ENCODE assay signal across 1 cellular context in the genomic region with DNA sequence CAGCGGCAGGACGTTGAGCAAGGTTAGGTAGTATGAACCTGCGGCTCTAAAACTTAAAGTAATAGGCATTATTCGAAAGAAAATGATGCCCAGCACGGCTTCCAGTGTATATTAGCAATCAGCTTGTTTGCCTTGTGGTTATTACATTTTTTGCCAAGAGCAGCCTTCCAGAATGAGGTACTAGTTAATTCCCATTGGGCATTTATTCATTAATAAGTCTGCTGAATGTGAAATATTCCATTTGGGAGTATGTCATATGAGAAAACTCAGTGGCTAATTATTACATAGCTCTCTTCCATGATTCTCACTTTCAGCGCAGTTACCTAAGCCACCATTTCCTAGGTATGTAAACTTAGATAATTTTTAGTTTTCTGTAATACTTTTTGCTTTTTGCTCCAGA.
TF ChIP-seq lines count a peak whose summit lies in the region.

No MANE protein-coding gene starts in this region.

TF ChIP-seq in HepG2, 621 proteins besides CTCF, POLR2A, EP300 and RAD21:
- TF ChIP-seq DMAP1 (CRISPR knock-in tag; IDR thresholded peaks at IDR 0.05) (no peak), ZNF335 (CRISPR knock-in tag; IDR thresholded peaks at IDR 0.05) (no peak), ZSCAN5A (CRISPR knock-in tag; IDR thresholded peaks at IDR 0.05; ENCODE audit: borderline replicate concordance) (no peak), ZBTB42 (CRISPR knock-in tag; IDR thresholded peaks at IDR 0.05) (no peak), FOXJ3 (CRISPR knock-in tag; IDR thresholded peaks at IDR 0.05; ENCODE audit: borderline replicate concordance) (no peak), SRSF1 (optimal IDR thresholded peaks at IDR 0.05; ENCODE audit: low read depth, low read length) (no peak), ZC3H13 (CRISPR knock-in tag; IDR thresholded peaks at IDR 0.05) (no peak), ZNF24 (IDR thresholded peaks at IDR 0.05) (no peak), NFIB (CRISPR knock-in tag; IDR thresholded peaks at IDR 0.05; ENCODE audit: borderline replicate concordance) (no peak), ZNF75D (CRISPR knock-in tag; IDR thresholded peaks at IDR 0.05; ENCODE audit: borderline replicate concordance) (no peak), ZNF510 (CRISPR knock-in tag; IDR thresholded peaks at IDR 0.05; ENCODE audit: low read depth) (no peak)
- TF ChIP-seq, protein P1, sequence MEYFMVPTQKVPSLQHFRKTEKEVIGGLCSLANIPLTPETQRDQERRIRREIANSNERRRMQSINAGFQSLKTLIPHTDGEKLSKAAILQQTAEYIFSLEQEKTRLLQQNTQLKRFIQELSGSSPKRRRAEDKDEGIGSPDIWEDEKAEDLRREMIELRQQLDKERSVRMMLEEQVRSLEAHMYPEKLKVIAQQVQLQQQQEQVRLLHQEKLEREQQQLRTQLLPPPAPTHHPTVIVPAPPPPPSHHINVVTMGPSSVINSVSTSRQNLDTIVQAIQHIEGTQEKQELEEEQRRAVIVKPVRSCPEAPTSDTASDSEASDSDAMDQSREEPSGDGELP (IDR thresholded peaks at IDR 0.05; ENCODE audit: borderline replicate concordance, low read depth), result no peak
